In the genomic region with DNA sequence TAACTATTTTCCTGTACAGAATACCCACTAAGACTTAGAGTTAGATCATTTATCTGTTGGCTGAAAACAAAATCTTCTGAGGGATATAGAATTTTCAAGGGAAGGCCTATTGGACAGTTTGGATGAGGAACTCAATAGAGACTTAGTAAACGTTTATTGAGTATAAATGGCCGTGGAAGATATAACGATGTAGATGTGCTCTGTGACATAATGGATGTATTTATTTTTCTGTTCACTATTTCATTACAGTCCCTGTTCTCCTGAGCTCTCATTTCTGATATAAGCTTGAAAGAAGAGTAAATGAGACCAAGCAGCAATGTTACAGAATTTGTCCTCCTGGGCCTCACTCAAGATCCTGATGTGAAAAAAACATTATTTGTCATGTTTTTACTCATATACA, we compare ENCODE assay signal across 43 cellular contexts. TPM values are rescaled to one million over a fixed set of nuclear protein-coding genes. Genes with fewer than 3 reads are reported as not detected.
"Had no signal": no experiment of that assay in that cellular context is flagged by ENCODE, and none has a peak within 500 bp of the region (broad histone marks: within the 10 kb centered on the region; RNA-seq: fewer than 3 reads in every experiment).

TSS of gene OR4A16 (plus strand) at position 301 of the 400 bp plus-strand sequence. CDS start at position 301, 0 bp downstream.

- H3K27me3 Mint-ChIP-seq: activated naive CD4-positive, alpha-beta T cell treated with anti-CD3 and anti-CD28 coated beads, Interleukin-2, amount 10 ng/mL, durations not matched to agents 7 days and 5 days; activated naive CD4-positive, alpha-beta T cell treated with anti-CD3 and anti-CD28 coated beads, Interleukin-2, amount 50 U/mL, for 24 hours; activated naive CD8-positive, alpha-beta T cell; activated naive CD8-positive, alpha-beta T cell treated with anti-CD3 and anti-CD28 coated beads for 36 hours; activated naive CD8-positive, alpha-beta T cell treated with anti-CD3 and anti-CD28 coated beads, Interleukin-2, amount 10 ng/mL, durations not matched to agents 7 days and 5 days; activated naive CD8-positive, alpha-beta T cell treated with anti-CD3 and anti-CD28 coated beads, Interleukin-2, amount 50 U/mL, for 24 hours; activated T-cell treated with anti-CD3 and anti-CD28 coated beads, Interleukin-2, amount 50 U/mL, for 24 hours; activated T-helper 17 cell treated with anti-CD3 and anti-CD28 coated beads, Interleukin-2, amount 50 U/mL, for 72 hours; brain; central memory CD8-positive, alpha-beta T cell had no signal

- H3K4me3 Mint-ChIP-seq: activated naive CD4-positive, alpha-beta T cell treated with anti-CD3 and anti-CD28 coated beads for 36 hours; activated naive CD4-positive, alpha-beta T cell treated with anti-CD3 and anti-CD28 coated beads, Interleukin-2, amount 10 ng/mL, durations not matched to agents 7 days and 5 days; activated naive CD4-positive, alpha-beta T cell treated with anti-CD3 and anti-CD28 coated beads, Interleukin-2, amount 50 U/mL, for 24 hours; activated naive CD8-positive, alpha-beta T cell; activated naive CD8-positive, alpha-beta T cell treated with anti-CD3 and anti-CD28 coated beads for 36 hours; activated naive CD8-positive, alpha-beta T cell treated with anti-CD3 and anti-CD28 coated beads, Interleukin-2, amount 10 ng/mL, durations not matched to agents 7 days and 5 days; activated naive CD8-positive, alpha-beta T cell treated with anti-CD3 and anti-CD28 coated beads, Interleukin-2, amount 50 U/mL, for 24 hours; activated T-cell treated with anti-CD3 and anti-CD28 coated beads, Interleukin-2, amount 50 U/mL, for 24 hours; activated T-cell treated with anti-CD3 and anti-CD28 coated beads, Interleukin-2, amount 50 U/mL, for 4 hours; activated T-cell treated with anti-CD3 and anti-CD28 coated beads, Interleukin-2, amount 50 U/mL, for 72 hours; activated T-helper 1 cell treated with anti-CD3 and anti-CD28 coated beads, Interleukin-12 subunit alpha, Interleukin-12 subunit beta, Interleukin-2, Interleukin-4 antibody, amounts not matched to agents 30 ng/mL and 10 ng/mL and 1 ng/mL, durations not matched to agents 14 hours and 24 hours and 36 hours; activated T-helper 17 cell treated with anti-CD3 and anti-CD28 coated beads, Interleukin-2, amount 50 U/mL, for 72 hours; brain; central memory CD8-positive, alpha-beta T cell had no signal

- H3K4me1 ChIP-seq: adrenal gland, ascending aorta, body of pancreas, breast epithelium had no signal

- H3K36me3 Mint-ChIP-seq: activated naive CD4-positive, alpha-beta T cell treated with anti-CD3 and anti-CD28 coated beads, Interleukin-2, amount 10 ng/mL, durations not matched to agents 7 days and 5 days; activated naive CD4-positive, alpha-beta T cell treated with anti-CD3 and anti-CD28 coated beads, Interleukin-2, amount 50 U/mL, for 24 hours; activated naive CD8-positive, alpha-beta T cell; activated naive CD8-positive, alpha-beta T cell treated with anti-CD3 and anti-CD28 coated beads for 36 hours; activated naive CD8-positive, alpha-beta T cell treated with anti-CD3 and anti-CD28 coated beads, Interleukin-2, amount 10 ng/mL, durations not matched to agents 7 days and 5 days; brain had no signal

- H3K4me1 Mint-ChIP-seq: activated naive CD4-positive, alpha-beta T cell treated with anti-CD3 and anti-CD28 coated beads, Interleukin-2, amount 10 ng/mL, durations not matched to agents 7 days and 5 days; activated naive CD4-positive, alpha-beta T cell treated with anti-CD3 and anti-CD28 coated beads, Interleukin-2, amount 50 U/mL, for 24 hours; activated naive CD8-positive, alpha-beta T cell treated with anti-CD3 and anti-CD28 coated beads for 36 hours; activated naive CD8-positive, alpha-beta T cell treated with anti-CD3 and anti-CD28 coated beads, Interleukin-2, amount 10 ng/mL, durations not matched to agents 7 days and 5 days; activated naive CD8-positive, alpha-beta T cell treated with anti-CD3 and anti-CD28 coated beads, Interleukin-2, amount 50 U/mL, for 24 hours; activated T-helper 17 cell treated with anti-CD3 and anti-CD28 coated beads, Interleukin-2, amount 50 U/mL, for 72 hours; brain; central memory CD8-positive, alpha-beta T cell had no signal

- H3K9me3 ChIP-seq: adrenal gland, ascending aorta, body of pancreas had no signal

- DNase-seq: activated effector memory CD4-positive, alpha-beta T cell treated with anti-CD3 and anti-CD28 coated beads, Interleukin-2, amount 50 U/mL, for 16 hours; activated effector memory CD4-positive, alpha-beta T cell treated with Interleukin-2 at 50 U/mL for 16 hours; activated gamma-delta T cell; activated gamma-delta T cell treated with Interleukin-2 at 50 U/mL for 16 hours; activated naive CD4-positive, alpha-beta T cell; activated naive CD4-positive, alpha-beta T cell treated with anti-CD3 and anti-CD28 coated beads for 36 hours; activated naive CD4-positive, alpha-beta T cell treated with anti-CD3 and anti-CD28 coated beads, Interleukin-2, amount 10 ng/mL, durations not matched to agents 7 days and 5 days; activated naive CD4-positive, alpha-beta T cell treated with anti-CD3 and anti-CD28 coated beads, Interleukin-2, amount 50 U/mL, for 16 hours; activated naive CD4-positive, alpha-beta T cell treated with Interleukin-2 at 50 U/mL for 16 hours; activated naive CD8-positive, alpha-beta T cell treated with anti-CD3 and anti-CD28 coated beads for 36 hours; activated naive CD8-positive, alpha-beta T cell treated with anti-CD3 and anti-CD28 coated beads, Interleukin-2, amount 10 ng/mL, durations not matched to agents 7 days and 5 days; activated naive CD8-positive, alpha-beta T cell treated with anti-CD3 and anti-CD28 coated beads, Interleukin-2, amount 50 U/mL, for 24 hours; activated T-cell treated with anti-CD3 and anti-CD28 coated beads, Interleukin-2, amount 50 U/mL, for 1 hour; activated T-cell treated with anti-CD3 and anti-CD28 coated beads, Interleukin-2, amount 50 U/mL, for 24 hours; activated T-cell treated with anti-CD3 and anti-CD28 coated beads, Interleukin-2, amount 50 U/mL, for 4 hours; activated T-cell treated with anti-CD3 and anti-CD28 coated beads, Interleukin-2, amount 50 U/mL, for 48 hours; activated T-cell treated with anti-CD3 and anti-CD28 coated beads, Interleukin-2, amount 50 U/mL, for 72 hours; adrenal gland; amniotic stem cell; amygdala; anterior cingulate cortex; aorta; body of pancreas; brain microvascular endothelial cell; caudate nucleus; central memory CD4-positive, alpha-beta T cell; cerebellar nuclear complex had no signal

- H3K36me3 ChIP-seq: adrenal gland, ascending aorta, brain microvascular endothelial cell, breast epithelium, cardiac muscle cell had no signal

- ATAC-seq: activated naive CD8-positive, alpha-beta T cell treated with anti-CD3 and anti-CD28 coated beads, Interleukin-2, amount 50 U/mL, for 24 hours; activated T-cell treated with anti-CD3 and anti-CD28 coated beads, Interleukin-2, amount 50 U/mL, for 4 hours; activated T-cell treated with anti-CD3 and anti-CD28 coated beads, Interleukin-2, amount 50 U/mL, for 72 hours; activated T-helper 17 cell treated with anti-CD3 and anti-CD28 coated beads, Interleukin-2, amount 50 U/mL, for 72 hours; body of pancreas had no signal

- H3K27ac Mint-ChIP-seq: activated naive CD4-positive, alpha-beta T cell treated with anti-CD3 and anti-CD28 coated beads for 36 hours; activated naive CD4-positive, alpha-beta T cell treated with anti-CD3 and anti-CD28 coated beads, Interleukin-2, amount 10 ng/mL, durations not matched to agents 7 days and 5 days; activated naive CD4-positive, alpha-beta T cell treated with anti-CD3 and anti-CD28 coated beads, Interleukin-2, amount 50 U/mL, for 24 hours; activated naive CD8-positive, alpha-beta T cell; activated naive CD8-positive, alpha-beta T cell treated with anti-CD3 and anti-CD28 coated beads for 36 hours; activated naive CD8-positive, alpha-beta T cell treated with anti-CD3 and anti-CD28 coated beads, Interleukin-2, amount 10 ng/mL, durations not matched to agents 7 days and 5 days; activated naive CD8-positive, alpha-beta T cell treated with anti-CD3 and anti-CD28 coated beads, Interleukin-2, amount 50 U/mL, for 24 hours; activated T-cell treated with anti-CD3 and anti-CD28 coated beads, Interleukin-2, amount 50 U/mL, for 24 hours; activated T-cell treated with anti-CD3 and anti-CD28 coated beads, Interleukin-2, amount 50 U/mL, for 72 hours; activated T-helper 1 cell treated with anti-CD3 and anti-CD28 coated beads, Interleukin-12 subunit alpha, Interleukin-12 subunit beta, Interleukin-2, Interleukin-4 antibody, amounts not matched to agents 30 ng/mL and 10 ng/mL and 1 ng/mL, durations not matched to agents 14 hours and 24 hours and 36 hours; activated T-helper 17 cell treated with anti-CD3 and anti-CD28 coated beads, Interleukin-2, amount 50 U/mL, for 72 hours; activated T-helper 2 cell treated with anti-CD3 and anti-CD28 coated beads, Interferon-gamma antibody, Interleukin-2, Interleukin-4, amounts not matched to agents 10 μg/mL and 5 μg/mL and 100 μg/mL, durations not matched to agents 14 hours and 24 hours and 36 hours; brain had no signal

- H3K27me3 ChIP-seq: adrenal gland, ascending aorta, body of pancreas, brain microvascular endothelial cell, breast epithelium, cardiac muscle cell had no signal

- H3K27ac ChIP-seq: adrenal gland, ascending aorta, body of pancreas, brain microvascular endothelial cell, breast epithelium, cardiac muscle cell had no signal

- H3K4me3 ChIP-seq: adrenal gland, ascending aorta, body of pancreas, breast epithelium, cardiac muscle cell had no signal

RNA-seq across cellular contexts. Expression of gene OR4A16, which starts in this region (rescaled TPM):
- total RNA-seq: activated naive CD4-positive, alpha-beta T cell treated with anti-CD3 and anti-CD28 coated beads for 36 hours; activated naive CD8-positive, alpha-beta T cell treated with anti-CD3 and anti-CD28 coated beads for 36 hours; activated naive CD8-positive, alpha-beta T cell treated with anti-CD3 and anti-CD28 coated beads, Interleukin-2, amount 10 ng/mL, durations not matched to agents 7 days and 5 days; activated T-cell treated with anti-CD3 and anti-CD28 coated beads, Interleukin-2, amount 50 U/mL, for 4 hours; activated T-cell treated with anti-CD3 and anti-CD28 coated beads, Interleukin-2, amount 50 U/mL, for 72 hours; activated T-helper 1 cell treated with anti-CD3 and anti-CD28 coated beads, Interleukin-12 subunit alpha, Interleukin-12 subunit beta, Interleukin-2, Interleukin-4 antibody, amounts not matched to agents 30 ng/mL and 10 ng/mL and 1 ng/mL, durations not matched to agents 14 hours and 24 hours and 36 hours; activated T-helper 17 cell treated with anti-CD3 and anti-CD28 coated beads, Interleukin-2, amount 50 U/mL, for 72 hours; activated T-helper 2 cell treated with anti-CD3 and anti-CD28 coated beads, Interferon-gamma antibody, Interleukin-2, Interleukin-4, amounts not matched to agents 10 μg/mL and 5 μg/mL and 100 μg/mL, durations not matched to agents 14 hours and 24 hours and 36 hours; adrenal gland; aorta; ascending aorta; astrocyte; body of pancreas; breast epithelium; bronchial epithelial cell; cardiac muscle cell; cardiac septum; cerebellum; chondrocyte had no signal
- polyA plus RNA-seq: adipose tissue, adrenal gland, aorta, cardiac muscle cell had no signal
